17 cellular contexts compared by ENCODE assay signal in the genomic region with DNA sequence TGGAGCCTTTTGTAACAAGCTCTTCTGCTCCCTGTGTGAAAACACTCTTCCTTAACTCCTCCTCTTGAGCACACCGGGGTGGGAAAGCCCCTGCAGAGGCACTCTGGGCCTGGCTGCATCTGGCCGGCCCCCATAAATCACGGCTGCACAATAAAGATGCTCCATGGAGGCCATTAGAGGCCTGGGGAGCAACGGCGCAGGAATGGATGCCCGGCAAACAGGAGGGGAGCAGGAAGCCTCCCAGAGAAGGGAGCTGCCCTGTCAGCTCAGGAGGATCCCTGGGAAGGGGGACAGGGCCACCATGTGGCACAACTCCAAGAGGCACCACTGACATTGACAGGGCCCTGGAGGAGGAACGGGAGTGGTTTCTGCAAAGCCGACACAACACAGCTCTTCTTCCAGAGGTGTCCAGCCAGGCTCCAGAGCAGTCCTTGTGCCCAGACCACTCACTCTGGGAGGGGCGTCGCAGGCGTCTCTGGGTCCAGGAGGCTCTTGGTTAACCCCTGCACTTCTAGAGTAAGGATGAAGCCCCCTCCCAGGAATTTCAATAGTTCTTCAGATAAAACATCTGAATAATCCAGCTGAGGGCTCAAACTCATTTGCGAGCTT.
DNase-seq lines count a peak whose midpoint lies in the region; ATAC-seq and TF ChIP-seq lines count a peak whose summit lies in the region.
"Had no signal": no experiment of that assay in that cellular context is flagged by ENCODE, and none has a peak within 500 bp of the region (broad histone marks: within the 10 kb centered on the region; RNA-seq: fewer than 3 reads in every experiment).

No MANE protein-coding gene starts in this region.

- H3K36me3 ChIP-seq in endodermal cell (ENCODE audit: control insufficient read depth, insufficient read depth, low read length): no peaks in the 10 kb centered on the region

- H3K36me3 Mint-ChIP-seq in endodermal cell (ENCODE audit: low read depth) (no peaks in the 10 kb centered on the region), osteocyte (ENCODE audit: unreplicated experiment) (no peaks in the 10 kb centered on the region)
- H3K36me3 Mint-ChIP-seq in activated CD4-positive, alpha-beta T cell treated with anti-CD3 and anti-CD28 coated beads, Interleukin-2, amount 10 ng/mL, durations not matched to agents 7 days and 5 days (ENCODE audit: low read depth): no peaks in the 10 kb centered on the region
- H3K36me3 Mint-ChIP-seq: CD4-positive, CD25-positive, alpha-beta regulatory T cell had no signal

- peaks cover 11% of the 10 kb centered on the region for H3K9me3 Mint-ChIP-seq in endodermal cell
- H3K9me3 Mint-ChIP-seq in osteocyte (ENCODE audit: unreplicated experiment): no peaks in the 10 kb centered on the region
- H3K9me3 Mint-ChIP-seq in activated CD4-positive, alpha-beta T cell treated with anti-CD3 and anti-CD28 coated beads, Interleukin-2, amount 10 ng/mL, durations not matched to agents 7 days and 5 days: no peaks in the 10 kb centered on the region
- H3K9me3 Mint-ChIP-seq: activated T-helper 2 cell treated with anti-CD3 and anti-CD28 coated beads, Interferon-gamma antibody, Interleukin-2, Interleukin-4, amounts not matched to agents 10 μg/mL and 5 μg/mL and 100 μg/mL, durations not matched to agents 14 hours and 24 hours and 36 hours had no signal

- H3K4me1 Mint-ChIP-seq in endodermal cell: peaks cover 6% of the 10 kb centered on the region
- H3K4me1 Mint-ChIP-seq in osteocyte (ENCODE audit: unreplicated experiment): no peaks in the 10 kb centered on the region
- no peaks in the 10 kb centered on the region for H3K4me1 Mint-ChIP-seq in activated CD4-positive, alpha-beta T cell treated with anti-CD3 and anti-CD28 coated beads, Interleukin-2, amount 10 ng/mL, durations not matched to agents 7 days and 5 days
- H3K4me1 Mint-ChIP-seq: CD4-positive, CD25-positive, alpha-beta regulatory T cell had no signal

- H3K27ac ChIP-seq in endodermal cell (ENCODE audit: low read depth, low read length): peak overlapping the region; percentile 56
- H3K27ac ChIP-seq: RWPE1 had no signal

- CTCF ChIA-PET in activated CD4-positive, alpha-beta T cell treated with anti-CD3 and anti-CD28 coated beads, Interleukin-2, amount 10 ng/mL, durations not matched to agents 7 days and 5 days (lab: Charles Lee): no interaction called here

- DNase-seq in NB4 (ENCODE audit: low read depth) (peak; percentile 6), NCI-H2227 (lab: John Stamatoyannopoulos, UW; ENCODE audit: unreplicated experiment) (peak; percentile 66), endodermal cell (peak; percentile 92), osteocyte (ENCODE audit: extremely low spot score, unreplicated experiment) (peak; percentile 74), GDM1 (lab: John Stamatoyannopoulos, UW) (no peak)
- DNase-seq in activated CD4-positive, alpha-beta T cell treated with anti-CD3 and anti-CD28 coated beads, Interleukin-2, amount 10 ng/mL, durations not matched to agents 7 days and 5 days: no peak
- DNase-seq: activated CD4-positive, alpha-beta T cell treated with anti-CD3 and anti-CD28 coated beads, Interleukin-2, amount 50 U/mL, for 48 hours; CD4-positive, CD25-positive, alpha-beta regulatory T cell; cortex of kidney; GOT3; Kasumi-1; occipital lobe had no signal

- peaks cover 69% of the 10 kb centered on the region for H3K27me3 Mint-ChIP-seq in endodermal cell (ENCODE audit: insufficient read depth)
- peaks cover 10% of the 10 kb centered on the region for H3K27me3 Mint-ChIP-seq in osteocyte (ENCODE audit: unreplicated experiment)
- no peaks in the 10 kb centered on the region for H3K27me3 Mint-ChIP-seq in activated CD4-positive, alpha-beta T cell treated with anti-CD3 and anti-CD28 coated beads, Interleukin-2, amount 10 ng/mL, durations not matched to agents 7 days and 5 days
- H3K27me3 Mint-ChIP-seq: CD4-positive, CD25-positive, alpha-beta regulatory T cell had no signal

- POLR2A ChIA-PET in activated CD4-positive, alpha-beta T cell treated with anti-CD3 and anti-CD28 coated beads, Interleukin-2, amount 10 ng/mL, durations not matched to agents 7 days and 5 days (lab: Charles Lee): no interaction called here

- WGBS in endodermal cell (ENCODE audit: insufficient coverage in 1 of 2, insufficient read length in 1 of 2), 2 experiments: 24 to 39% methylated on average over 4 to 12 of the region's 12 CpGs

- H3K9me3 ChIP-seq in endodermal cell (ENCODE audit: control insufficient read depth, low read length): peaks cover 22% of the 10 kb centered on the region

- H3K4me1 ChIP-seq in endodermal cell (ENCODE audit: control insufficient read depth, insufficient read depth, low read length): no peaks in the 10 kb centered on the region

- ATAC-seq in GM21717 (IDR thresholded peaks at IDR 0.05; ENCODE audit: unreplicated experiment) (no peak), GM18870 (IDR thresholded peaks at IDR 0.05; ENCODE audit: unreplicated experiment) (no peak)

- no peak for TF ChIP-seq POLR2A in NB4 (IDR thresholded peaks at IDR 0.05; ENCODE audit: extremely low read depth, insufficient read length)

- H3K27me3 ChIP-seq in endodermal cell (ENCODE audit: control insufficient read depth, insufficient read depth, low read length, poor library complexity, severe bottlenecking): peaks cover 76% of the 10 kb centered on the region

- H3K4me3 ChIP-seq in NB4 (ENCODE audit: low read depth, low read length) (no peak overlapping the region), endodermal cell (ENCODE audit: low read length) (no peak overlapping the region)

- no peak overlapping the region for H3K27ac Mint-ChIP-seq in endodermal cell
- H3K27ac Mint-ChIP-seq in osteocyte (ENCODE audit: unreplicated experiment): no peak overlapping the region
- H3K27ac Mint-ChIP-seq in activated CD4-positive, alpha-beta T cell treated with anti-CD3 and anti-CD28 coated beads, Interleukin-2, amount 10 ng/mL, durations not matched to agents 7 days and 5 days: no peak overlapping the region
- H3K27ac Mint-ChIP-seq: activated T-helper 2 cell treated with anti-CD3 and anti-CD28 coated beads, Interferon-gamma antibody, Interleukin-2, Interleukin-4, amounts not matched to agents 10 μg/mL and 5 μg/mL and 100 μg/mL, durations not matched to agents 14 hours and 24 hours and 36 hours; CD4-positive, CD25-positive, alpha-beta regulatory T cell; memory B cell had no signal

- no peak overlapping the region for H3K9ac ChIP-seq in endodermal cell (ENCODE audit: extremely low read depth, low read length, poor library complexity, severe bottlenecking)

- no peak for TF ChIP-seq CTCF in NB4 (IDR thresholded peaks at IDR 0.05; ENCODE audit: low read depth, low read length)
- TF ChIP-seq CTCF in endodermal cell (conservative IDR thresholded peaks at IDR 0.05): peak; percentile 82
- no peak for TF ChIP-seq CTCF in osteocyte (IDR thresholded peaks at IDR 0.05)

- H3K4me3 Mint-ChIP-seq in endodermal cell (no peak overlapping the region), osteocyte (ENCODE audit: unreplicated experiment) (no peak overlapping the region)
- no peak overlapping the region for H3K4me3 Mint-ChIP-seq in activated CD4-positive, alpha-beta T cell treated with anti-CD3 and anti-CD28 coated beads, Interleukin-2, amount 10 ng/mL, durations not matched to agents 7 days and 5 days
- H3K4me3 Mint-ChIP-seq: CD4-positive, CD25-positive, alpha-beta regulatory T cell; memory B cell had no signal

Comparison
In these comparisons a context has a peak if more than half of its experiments do, and no peak if none do; other contexts are left out.
1. DNase-seq: peak in NB4 (single experiment), NCI-H2227 (single experiment), endodermal cell (single experiment) and osteocyte (single experiment); none in activated CD4-positive, alpha-beta T cell treated with anti-CD3 and anti-CD28 coated beads, Interleukin-2, amount 10 ng/mL, durations not matched to agents 7 days and 5 days (single experiment) and GDM1 (single experiment).